ENCODE assay signal across 8 cellular contexts in genomic region chr11:73760680-73761402, GRCh38. TPM values are rescaled to one million over a fixed set of nuclear protein-coding genes. Genes with fewer than 3 reads are reported as not detected.
A peak's percentile ranks its signal among the peaks of the same experiment; 100 is the strongest.
DNase-seq lines count a peak whose midpoint lies in the region; ATAC-seq and TF ChIP-seq lines count a peak whose summit lies in the region.

RAB6A (minus strand) TSS chr11:73761074; CDS start chr11:73760635, 439 bp downstream.

- TF ChIP-seq CTCF in DOHH2 (IDR thresholded peaks at IDR 0.05; ENCODE audit: low read depth, low read length, poor library complexity, severe bottlenecking) (no peak), Peyer's patch (IDR thresholded peaks at IDR 0.05) (peak; percentile 11 to 77 (median 48))

- H3K9me3 ChIP-seq in DOHH2 (ENCODE audit: control insufficient read depth, insufficient read depth, low read length) (no peaks in the 10 kb centered on the region), KOPT-K1 (ENCODE audit: insufficient read depth, low read length, poor library complexity, severe bottlenecking) (no peaks in the 10 kb centered on the region), Peyer's patch (no peaks in the 10 kb centered on the region), muscle layer of duodenum (ENCODE audit: control insufficient read depth in 1 of 2, low read length in 2 of 2) (no peaks in the 10 kb centered on the region)

- H3K4me2 ChIP-seq in DOHH2 (ENCODE audit: low read length) = peak within 1 kb of the TSS; percentile 93

- no peaks in the 10 kb centered on the region for H3K27me3 ChIP-seq in DOHH2 (ENCODE audit: control insufficient read depth, low read length)
- no peaks in the 10 kb centered on the region for H3K27me3 ChIP-seq in Peyer's patch
- H3K27me3 ChIP-seq in muscle layer of duodenum (ENCODE audit: low read depth, low read length) = no peaks in the 10 kb centered on the region

- peaks cover 16% of the 10 kb centered on the region for H3K36me3 ChIP-seq in DOHH2 (ENCODE audit: control insufficient read depth, low read length)
- no peaks in the 10 kb centered on the region for H3K36me3 ChIP-seq in KOPT-K1 (ENCODE audit: insufficient read depth, low read length)
- no peaks in the 10 kb centered on the region for H3K36me3 ChIP-seq in Peyer's patch
- H3K36me3 ChIP-seq in muscle layer of duodenum (ENCODE audit: control insufficient read depth in 1 of 2, insufficient read depth in 2 of 2, low read length in 2 of 2) = peaks cover 0 to 4% of the 10 kb centered on the region in 2 donors

- H4K20me1 ChIP-seq in DOHH2 (ENCODE audit: control insufficient read depth, insufficient read depth, low read depth, low read length) = peaks cover 11% of the 10 kb centered on the region

- peaks cover 48% of the 10 kb centered on the region for H3K79me2 ChIP-seq in DOHH2 (ENCODE audit: control insufficient read depth, low read length)

- no peaks in the 10 kb centered on the region for H3K9me2 ChIP-seq in DOHH2 (replicated peaks; ENCODE audit: control insufficient read depth, low read length)

- H3K4me3 ChIP-seq in DOHH2 (ENCODE audit: low read length) (peak within 1 kb of the TSS; percentile 99), Peyer's patch (peak within 1 kb of the TSS; percentile 89 to 97 (median 92)), muscle layer of duodenum (ENCODE audit: low read depth in 1 of 2, low read length in 2 of 2) (peak within 1 kb of the TSS; percentile 94 to 98)

- peak; percentile 100 for DNase-seq in Peyer's patch
- peak; percentile 98 to 100 for DNase-seq in activated T-cell treated with anti-CD3 and anti-CD28 coated beads, Interleukin-2, amount 50 U/mL, for 48 hours
- peak; percentile 99 for DNase-seq in stimulated activated CD8-positive, alpha-beta memory T cell treated with anti-CD3 and anti-CD28 coated beads, Interleukin-7, amount 100 ng/mL, for 4 hours (ENCODE audit: low read depth in 2 of 2)

- TF ChIP-seq POLR2A in Peyer's patch (IDR thresholded peaks at IDR 0.05) = peak; percentile 74 to 96

- ATAC-seq in GM21786 (IDR thresholded peaks at IDR 0.05; ENCODE audit: unreplicated experiment) = peak; percentile 92
- peak; percentile 97 for ATAC-seq in esophagus mucosa

- peak within 1 kb of the TSS; percentile 37 for H3K27ac ChIP-seq in DOHH2 (ENCODE audit: low read depth, low read length)
- peak within 1 kb of the TSS; percentile 78 for H3K27ac ChIP-seq in KOPT-K1 (ENCODE audit: low read depth, low read length, poor library complexity, severe bottlenecking)
- peak within 1 kb of the TSS; percentile 92 to 100 (median 97) for H3K27ac ChIP-seq in Peyer's patch
- H3K27ac ChIP-seq in muscle layer of duodenum (ENCODE audit: low read length) = peak within 1 kb of the TSS; percentile 93

- peaks cover 6% of the 10 kb centered on the region; the same call in 1 of the 2 replicates for H3F3A ChIP-seq in DOHH2 (ENCODE audit: control insufficient read depth, insufficient read depth)

- peaks cover 39% of the 10 kb centered on the region for H3K4me1 ChIP-seq in DOHH2 (ENCODE audit: control insufficient read depth, low read length)
- peaks cover 0 to 18% (median 5%) of the 10 kb centered on the region in 4 donors for H3K4me1 ChIP-seq in Peyer's patch
- H3K4me1 ChIP-seq in muscle layer of duodenum (ENCODE audit: control insufficient read depth in 1 of 2, insufficient read depth in 2 of 2, low read length in 2 of 2) = peaks cover 7 to 15% of the 10 kb centered on the region in 2 donors

RNA-seq across cellular contexts. Expression of gene RAB6A, which starts in this region (rescaled TPM):
- total RNA-seq in Peyer's patch = 100 to 1,000 TPM in 3 of 4 donors, 10 to 100 TPM in 1; 76.7 to 198 (median 182) TPM
- total RNA-seq in esophagus mucosa = 137 TPM

Comparison
In these comparisons a context has a peak if more than half of its experiments do, and no peak if none do; other contexts are left out.
1. Peak in every context shown above with its lines: DNase-seq, ATAC-seq, H3K4me3 ChIP-seq and H3K27ac ChIP-seq.
2. H3K27ac ChIP-seq: peak in every context shown above with its lines; median percentile 97 in Peyer's patch; 93 in muscle layer of duodenum; 78 in KOPT-K1; 37 in DOHH2.